Comparison of ENCODE assay signal across 24 cellular contexts in the genomic region with DNA sequence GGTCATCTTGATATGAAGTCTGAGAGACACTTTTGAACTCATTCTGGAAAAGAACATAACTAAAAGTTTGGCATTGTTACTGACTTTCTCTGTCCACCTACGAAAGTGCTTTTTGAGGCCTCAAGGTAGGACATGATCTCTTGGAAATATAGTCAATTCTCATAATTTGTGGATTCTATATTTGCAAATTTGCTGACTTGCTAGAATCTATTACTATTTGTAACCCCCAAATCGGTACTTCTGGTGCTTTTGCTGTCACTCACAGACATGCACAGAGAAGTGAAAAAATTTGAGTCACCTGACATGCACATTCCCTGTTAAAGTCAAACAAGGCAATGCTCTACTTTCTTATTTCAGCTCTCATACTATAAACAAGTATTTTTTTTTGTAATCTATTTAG. TPM values are rescaled to one million over a fixed set of nuclear protein-coding genes. Genes with fewer than 3 reads are reported as not detected.
A peak's percentile ranks its signal among the peaks of the same experiment; 100 is the strongest.
DNase-seq lines count a peak whose midpoint lies in the region; ATAC-seq, FAIRE-seq and TF ChIP-seq lines count a peak whose summit lies in the region.
"Had no signal": no experiment of that assay in that cellular context is flagged by ENCODE, and none has a peak within 500 bp of the region (broad histone marks: within the 10 kb centered on the region; RNA-seq: fewer than 3 reads in every experiment).

No MANE protein-coding gene starts in this region.

- H4K20me1 ChIP-seq in IMR-90 (ENCODE audit: insufficient read depth, low read length) = no peaks in the 10 kb centered on the region
- no peaks in the 10 kb centered on the region for H4K20me1 ChIP-seq in Loucy (ENCODE audit: insufficient read depth, low read length, poor library complexity, severe bottlenecking)
- no peaks in the 10 kb centered on the region for H4K20me1 ChIP-seq in K562 (replicated peaks; ENCODE audit: control insufficient read depth, insufficient read depth, low read length)
- H4K20me1 ChIP-seq: BLaER1 treated with 17β-estradiol and CSF1 and Interleukin-3, amounts not matched to agents 10 nM and 100 nM had no signal

- H2BK120ac ChIP-seq in IMR-90 (ENCODE audit: low read depth, low read length) = no peak overlapping the region

- no peak overlapping the region for H4K8ac ChIP-seq in IMR-90 (ENCODE audit: low read depth in 2 of 2, low read length in 2 of 2)

- CTCF ChIA-PET in IMR-90 (lab: Yijun Ruan, JAX) = interaction anchor here (0.7 kb wide), 1 partner anchor 817 kb away, joined by 3 read pairs; no protein-coding TSS in a partner anchor
- CTCF ChIA-PET in K562 (lab: Yijun Ruan, JAX; ENCODE audit: low intra/inter-chr PET ratio) = no interaction called here

- POLR2A ChIA-PET in IMR-90 (lab: Charles Lee; ENCODE audit: unreplicated experiment) = no interaction called here
- POLR2A ChIA-PET in K562 (lab: Yijun Ruan, JAX) = interaction anchor here (1.4 kb wide), 1 partner anchor 11 kb away, joined by 5 read pairs; no protein-coding TSS in a partner anchor

- no peak overlapping the region for H2AFZ ChIP-seq in IMR-90 (replicated peaks; ENCODE audit: low read length, poor library complexity)
- no peak overlapping the region for H2AFZ ChIP-seq in Loucy (ENCODE audit: low read length)
- no peak overlapping the region for H2AFZ ChIP-seq in K562 (ENCODE audit: low read depth, low read length)
- H2AFZ ChIP-seq: GM23338 had no signal

- dilution Hi-C loops in IMR-90 (cut with HindIII; ENCODE audit: low sequenced_read_pairs, unreplicated experiment) = no loop called here

- no peak overlapping the region for H4K91ac ChIP-seq in IMR-90 (ENCODE audit: insufficient read depth, low read depth, low read length)

- no peaks in the 10 kb centered on the region for H3K9me3 ChIP-seq in IMR-90 (ENCODE audit: control insufficient read depth, insufficient read depth, low read length)
- H3K9me3 ChIP-seq in Loucy (ENCODE audit: insufficient read depth, low read depth, low read length) = peaks cover 5% of the 10 kb centered on the region; the same call in 1 of the 2 replicates
- H3K9me3 ChIP-seq in K562 (replicated peaks; ENCODE audit: control insufficient read depth, insufficient read depth, low read depth, low read length) = no peaks in the 10 kb centered on the region
- H3K9me3 ChIP-seq: BE2C had no signal

- no peak overlapping the region for H3K18ac ChIP-seq in IMR-90 (ENCODE audit: low read depth, low read length)

- no CpG with 5 or more reads among the region's 2 CpGs for WGBS in IMR-90 (ENCODE audit: extremely low coverage in 2 of 2, insufficient read length in 1 of 2), 2 experiments
- 0% methylated on average over 2 of the region's 2 CpGs for WGBS in K562 (ENCODE audit: insufficient coverage, low coverage, missing lambda C conversion rate)

- H3K27me3 ChIP-seq in IMR-90 (ENCODE audit: control insufficient read depth, insufficient read depth, low read length) (no peaks in the 10 kb centered on the region; the same call in 1 of the 2 replicates), Loucy (ENCODE audit: insufficient read depth, low read length, poor library complexity, severe bottlenecking) (no peaks in the 10 kb centered on the region), K562 (ENCODE audit: control insufficient read depth in 2 of 2, insufficient read depth in 2 of 2, low read length in 2 of 2) (peaks cover 0 to 4% of the 10 kb centered on the region in 2 experiments; a peak in 1 of 5 replicates)
- H3K27me3 ChIP-seq: BE2C; BLaER1 treated with 17β-estradiol and CSF1 and Interleukin-3, amounts not matched to agents 10 nM and 100 nM had no signal

- H3K4me2 ChIP-seq in IMR-90 (ENCODE audit: low read depth, low read length) = no peak overlapping the region
- peak overlapping the region; percentile 81 for H3K4me2 ChIP-seq in Loucy (ENCODE audit: low read depth, low read length, poor library complexity, severe bottlenecking)
- H3K4me2 ChIP-seq in K562 (ENCODE audit: insufficient read depth, low read length) = no peak overlapping the region
- H3K4me2 ChIP-seq: BLaER1 treated with 17β-estradiol and CSF1 and Interleukin-3, amounts not matched to agents 10 nM and 100 nM; GM23338 had no signal

- no peak for FAIRE-seq in K562 (lab: Jason Lieb, UNC)
- FAIRE-seq: A204.1, D721Med, GM12878, GM19239 had no signal

- H3K4ac ChIP-seq in IMR-90 (ENCODE audit: low read depth, low read length) = no peak overlapping the region

- TF ChIP-seq RAD21 in IMR-90 (IDR thresholded peaks at IDR 0.05; ENCODE audit: low read length) = no peak
- no peak for TF ChIP-seq RAD21 in K562 (CRISPR knock-in tag; conservative IDR thresholded peaks at IDR 0.05 in 1 of 2, IDR thresholded peaks at IDR 0.05 in 1 of 2)

- H3K36me3 ChIP-seq in IMR-90 (ENCODE audit: control insufficient read depth, insufficient read depth, low read length) (no peaks in the 10 kb centered on the region), Loucy (ENCODE audit: insufficient read depth, low read length) (peaks cover 35% of the 10 kb centered on the region), K562 (ENCODE audit: control insufficient read depth, insufficient read depth, low read length) (no peaks in the 10 kb centered on the region)
- H3K36me3 ChIP-seq: BE2C; BLaER1 treated with 17β-estradiol and CSF1 and Interleukin-3, amounts not matched to agents 10 nM and 100 nM had no signal

- no peak overlapping the region for H2AK9ac ChIP-seq in IMR-90 (replicated peaks; ENCODE audit: low read depth, low read length, poor library complexity)

- no peak for TF ChIP-seq POLR2A in IMR-90 (IDR thresholded peaks at IDR 0.05; ENCODE audit: low read depth, low read length)
- TF ChIP-seq POLR2A in K562 (conservative IDR thresholded peaks at IDR 0.05) = no peak

- no TSS peak for BruUV-seq in IMR-90 (replicated peaks; lab: Mats Ljungman, UMichigan)
- BruUV-seq in K562 (replicated peaks; lab: Mats Ljungman, UMichigan) = no TSS peak

- H3F3A ChIP-seq in Loucy (ENCODE audit: low read depth) = peaks cover 23% of the 10 kb centered on the region

- H3K79me1 ChIP-seq in IMR-90 (ENCODE audit: low read depth in 1 of 2, low read length in 2 of 2) = no peaks in the 10 kb centered on the region

- peaks cover 85% of the 10 kb centered on the region for H3K79me2 ChIP-seq in Loucy (ENCODE audit: insufficient read depth, low read length)
- no peaks in the 10 kb centered on the region for H3K79me2 ChIP-seq in K562 (ENCODE audit: control insufficient read depth, insufficient read depth, low read length)

- H2BK15ac ChIP-seq in IMR-90 (ENCODE audit: low read depth, low read length) = no peak overlapping the region

- H3K56ac ChIP-seq in IMR-90 (ENCODE audit: extremely low read depth, insufficient read depth, low read length) = no peak overlapping the region

- no peak overlapping the region for H3K4me3 ChIP-seq in IMR-90 (ENCODE audit: insufficient read depth, low read depth, low read length)
- H3K4me3 ChIP-seq in Loucy (ENCODE audit: low read length, poor library complexity, severe bottlenecking) = peak overlapping the region; percentile 36
- H3K4me3 ChIP-seq in K562 = no peak overlapping the region
- H3K4me3 ChIP-seq: BLaER1 treated with 17β-estradiol and CSF1 and Interleukin-3, amounts not matched to agents 10 nM and 100 nM; GM12878; GM23338 had no signal

- H2AK5ac ChIP-seq in IMR-90 (ENCODE audit: low read depth, low read length) = no peak overlapping the region

- TF ChIP-seq EP300 in K562 (IDR thresholded peaks at IDR 0.05; ENCODE audit: low read length) = no peak

- intact Hi-C loops in IMR-90 (cut with micrococcal nuclease) = no loop called here
- intact Hi-C loops in K562 (cut with micrococcal nuclease) = no loop called here

- no peak for TF ChIP-seq CTCF in IMR-90 (conservative IDR thresholded peaks at IDR 0.05; ENCODE audit: low read depth, low read length)
- TF ChIP-seq CTCF in Loucy (conservative IDR thresholded peaks at IDR 0.05; ENCODE audit: low read length) = no peak
- no peak for TF ChIP-seq CTCF in K562 (IDR thresholded peaks at IDR 0.05 in 2 of 3, conservative IDR thresholded peaks at IDR 0.05 in 1 of 3; ENCODE audit: insufficient read depth in 2 of 3, low read depth in 1 of 3, low read length in 3 of 3)

- no peak overlapping the region for H3K23ac ChIP-seq in IMR-90 (ENCODE audit: low read depth, low read length)

- H3K9ac ChIP-seq in IMR-90 (ENCODE audit: low read depth, low read length) (no peak overlapping the region), Loucy (ENCODE audit: low read depth, low read length, poor library complexity, severe bottlenecking) (peak overlapping the region; percentile 79), K562 (ENCODE audit: insufficient read depth in 1 of 2, low read depth in 2 of 2, low read length in 2 of 2) (no peak overlapping the region)
- H3K9ac ChIP-seq: BLaER1 treated with 17β-estradiol and CSF1 and Interleukin-3, amounts not matched to agents 10 nM and 100 nM had no signal

- no peaks in the 10 kb centered on the region for H3K9me2 ChIP-seq in Loucy (replicated peaks; ENCODE audit: low read depth, low read length)

- no peak for ATAC-seq in IMR-90 (ENCODE audit: low read depth)
- no peak for ATAC-seq in K562
- no peak for ATAC-seq in GM19395 (IDR thresholded peaks at IDR 0.05; ENCODE audit: unreplicated experiment)
- ATAC-seq: GM12878, GM23338, HCT116 had no signal

- H3K27ac ChIP-seq in IMR-90 (ENCODE audit: insufficient read depth, low read length) (no peak overlapping the region), K562 (ENCODE audit: extremely low read depth, low read depth, low read length) (no peak overlapping the region)
- H3K27ac ChIP-seq: BLaER1 treated with 17β-estradiol and CSF1 and Interleukin-3, amounts not matched to agents 10 nM and 100 nM had no signal

- no peak overlapping the region for H2BK5ac ChIP-seq in IMR-90 (ENCODE audit: low read depth, low read length, poor library complexity, severe bottlenecking)

- no peak for DNase-seq in IMR-90
- no peak for DNase-seq in K562 (ENCODE audit: extremely low read depth in 1 of 4, low spot score in 3 of 4)
- DNase-seq in mesenteric fat pad (ENCODE audit: low spot score) = no peak
- DNase-seq in 8988T = no peak
- DNase-seq: ACHN; AML-193; BE2C; CD4-positive, alpha-beta T cell; CD8-positive, alpha-beta memory T cell; DMS 273 treated with DMSO at 0.1 percent for 48 hours; DMS79; EL; GDM1; H9 had no signal

- in situ Hi-C loops in IMR-90 (cut with MboI; ENCODE audit: low sequenced_read_pairs) (no loop called here), K562 (cut with MboI) (no loop called here)

- no peak overlapping the region for H3K14ac ChIP-seq in IMR-90 (replicated peaks; ENCODE audit: low read depth, low read length)

- H4K5ac ChIP-seq in IMR-90 (ENCODE audit: low read depth, low read length) = no peak overlapping the region

- no peaks in the 10 kb centered on the region for H3K4me1 ChIP-seq in IMR-90 (ENCODE audit: control insufficient read depth, insufficient read depth, low read length)
- peaks cover 83% of the 10 kb centered on the region for H3K4me1 ChIP-seq in Loucy (ENCODE audit: insufficient read depth, low read length, poor library complexity, severe bottlenecking)
- no peaks in the 10 kb centered on the region for H3K4me1 ChIP-seq in K562 (replicated peaks in 1 of 2; ENCODE audit: control insufficient read depth in 2 of 2, insufficient read depth in 2 of 2, low read length in 2 of 2)

- H3K9me1 ChIP-seq in IMR-90 (ENCODE audit: insufficient read depth, low read length) = no peaks in the 10 kb centered on the region
- no peaks in the 10 kb centered on the region for H3K9me1 ChIP-seq in K562 (ENCODE audit: control insufficient read depth, insufficient read depth, low read length)

- no peak overlapping the region for H2BK20ac ChIP-seq in IMR-90 (ENCODE audit: low read depth, low read length)

RNA-seq across cellular contexts. Expression of a gene that starts 35.6 kb away (rescaled TPM):
- total RNA-seq in IMR-90 (2012; rRNA removed) (not detected in 2 replicates), K562 (2014; rRNA removed) (not detected in 2 replicates), K562 (2014; rRNA removed; fragmentation: Illumina TruSeq; extraction: Trizol) (0.07 TPM in 1 of 2 replicates, not detected in the other), K562 (2015; rRNA removed; fragmentation: Illumina TruSeq; extraction: Trizol) (0.11 TPM in 1 of 2 replicates, not detected in the other), K562 (2021) (0.16 and 0.18 TPM in 2 replicates), mesenteric fat pad (32.0 TPM)
- polyA plus RNA-seq in IMR-90 (2012; rRNA removed) (not detected in 2 replicates), K562 (2011; rRNA removed) (0.13 and 0.18 TPM in 2 replicates), K562 (2014; fragmentation: Illumina TruSeq; extraction: Trizol) (0.09 and 0.14 TPM in 2 replicates), K562 (2014; fragmentation: Nextera tagmentation; extraction: Ambion mirVana) (under 1 TPM; 0.28 to 0.29 TPM), K562 (2014; rRNA removed) (0.07 TPM in 1 of 2 replicates, not detected in the other)
- polyA plus RNA-seq in IMR-90 (2012; cell fraction: cytosol; rRNA removed) = 0.02 TPM in 1 of 2 replicates, not detected in the other
- polyA plus RNA-seq in IMR-90 (2012; cell fraction: nucleus; rRNA removed; ENCODE audit: low replicate concordance) = not detected in 2 replicates
- total RNA-seq in K562 (2011; cell fraction: chromatin; rRNA removed; ENCODE audit: low replicate concordance) = not detected in 2 replicates
- not detected in 2 replicates for total RNA-seq in K562 (2011; cell fraction: nucleolus; rRNA removed)
- total RNA-seq in K562 (2011; cell fraction: nucleoplasm; rRNA removed) = not detected in 2 replicates
- 0.19 and 0.40 TPM in 2 replicates for polyA plus RNA-seq in K562 (2011; cell fraction: cytosol; rRNA removed)
- 0.06 and 0.11 TPM in 2 replicates for polyA plus RNA-seq in K562 (2011; cell fraction: nucleus; rRNA removed)
- 0.10 and 0.24 TPM in 2 replicates for polyA plus RNA-seq in K562 (2012)
- polyA minus RNA-seq in K562 (2011; rRNA and poly(A)+ RNA removed) = 0.15 TPM in 1 of 2 replicates, not detected in the other
- polyA minus RNA-seq in K562 (2011; cell fraction: cytosol; rRNA and poly(A)+ RNA removed) = not detected in 2 replicates
- polyA minus RNA-seq in K562 (2011; cell fraction: nucleus; rRNA and poly(A)+ RNA removed) = not detected in 2 replicates
- total RNA-seq: GM12878 had no signal
- polyA plus RNA-seq: CD14-positive monocyte had no signal

Comparison
In these comparisons a context has a peak if more than half of its experiments do, and no peak if none do; other contexts are left out.
1. RNA of a gene that starts 35.6 kb away (total RNA-seq): 32.0 TPM in mesenteric fat pad (single experiment); 0.07 to 0.18 TPM in K562 and not detected in IMR-90; every median in the first group is over 10 times any median in the second.